Comparison of ENCODE assay signal across 16 cellular contexts in genomic region chr3:25338158-25338725, GRCh38.
"Had no signal": no experiment of that assay in that cellular context is flagged by ENCODE, and none has a peak within 500 bp of the region (broad histone marks: within the 10 kb centered on the region; RNA-seq: fewer than 3 reads in every experiment).

No MANE protein-coding gene starts in this region.

- H3K9me3 Mint-ChIP-seq: activated CD4-positive, alpha-beta memory T cell treated with anti-CD3 and anti-CD28 coated beads, Interleukin-2, amount 10 ng/mL, durations not matched to agents 7 days and 5 days; activated naive CD8-positive, alpha-beta T cell treated with anti-CD3 and anti-CD28 coated beads for 36 hours; mesothelial cell of epicardium; T-cell had no signal

- ATAC-seq: activated CD4-positive, alpha-beta T cell treated with anti-CD3 and anti-CD28 coated beads for 36 hours; esophagus mucosa; left ventricle myocardium superior; naive thymus-derived CD4-positive, alpha-beta T cell; right cardiac atrium; T-cell had no signal

- DNase-seq: activated CD4-positive, alpha-beta memory T cell treated with anti-CD3 and anti-CD28 coated beads, Interleukin-2, amount 10 ng/mL, durations not matched to agents 7 days and 5 days; activated CD4-positive, alpha-beta T cell treated with anti-CD3 and anti-CD28 coated beads for 36 hours; activated gamma-delta T cell; activated naive CD8-positive, alpha-beta T cell treated with anti-CD3 and anti-CD28 coated beads for 36 hours; activated T-cell treated with anti-CD3 and anti-CD28 coated beads, Interleukin-2, amount 50 U/mL, for 48 hours; anterior cingulate cortex; glutamatergic neuron; left ventricle myocardium superior; naive thymus-derived CD4-positive, alpha-beta T cell; right cardiac atrium; stimulated activated CD4-positive, alpha-beta T cell treated with anti-CD3 and anti-CD28 coated beads, Interleukin-1b, Interleukin-23, amount 100 ng/mL, for 48 hours; stimulated activated naive CD4-positive, alpha-beta T cell; T-cell; upper lobe of left lung had no signal

- H3K4me3 Mint-ChIP-seq: activated CD4-positive, alpha-beta memory T cell treated with anti-CD3 and anti-CD28 coated beads, Interleukin-2, amount 10 ng/mL, durations not matched to agents 7 days and 5 days; activated CD4-positive, alpha-beta T cell treated with anti-CD3 and anti-CD28 coated beads for 36 hours; activated naive CD8-positive, alpha-beta T cell treated with anti-CD3 and anti-CD28 coated beads for 36 hours; mesothelial cell of epicardium; naive thymus-derived CD4-positive, alpha-beta T cell; T-cell had no signal

- H3K4me1 Mint-ChIP-seq: activated CD4-positive, alpha-beta memory T cell treated with anti-CD3 and anti-CD28 coated beads, Interleukin-2, amount 10 ng/mL, durations not matched to agents 7 days and 5 days; activated CD4-positive, alpha-beta T cell treated with anti-CD3 and anti-CD28 coated beads for 36 hours; activated naive CD8-positive, alpha-beta T cell treated with anti-CD3 and anti-CD28 coated beads for 36 hours; naive thymus-derived CD4-positive, alpha-beta T cell; T-cell had no signal

- H3K27ac Mint-ChIP-seq: activated CD4-positive, alpha-beta memory T cell treated with anti-CD3 and anti-CD28 coated beads, Interleukin-2, amount 10 ng/mL, durations not matched to agents 7 days and 5 days; activated CD4-positive, alpha-beta T cell treated with anti-CD3 and anti-CD28 coated beads for 36 hours; activated naive CD8-positive, alpha-beta T cell treated with anti-CD3 and anti-CD28 coated beads for 36 hours; mesothelial cell of epicardium; naive thymus-derived CD4-positive, alpha-beta T cell; T-cell had no signal

- H3K27me3 Mint-ChIP-seq: activated CD4-positive, alpha-beta memory T cell treated with anti-CD3 and anti-CD28 coated beads, Interleukin-2, amount 10 ng/mL, durations not matched to agents 7 days and 5 days; activated CD4-positive, alpha-beta T cell treated with anti-CD3 and anti-CD28 coated beads for 36 hours; activated naive CD8-positive, alpha-beta T cell treated with anti-CD3 and anti-CD28 coated beads for 36 hours; T-cell had no signal

- H3K36me3 Mint-ChIP-seq: activated naive CD8-positive, alpha-beta T cell treated with anti-CD3 and anti-CD28 coated beads for 36 hours; mesothelial cell of epicardium; naive thymus-derived CD4-positive, alpha-beta T cell; T-cell had no signal
